20 cellular contexts compared by ENCODE assay signal in genomic region chr11:125328181-125328580, GRCh38.
"Had no signal": no experiment of that assay in that cellular context is flagged by ENCODE, and none has a peak within 500 bp of the region (broad histone marks: within the 10 kb centered on the region; RNA-seq: fewer than 3 reads in every experiment).

No MANE protein-coding gene starts in this region.

- H3K4me1 Mint-ChIP-seq: natural killer cell; stimulated activated naive B cell treated with anti-CD40 and anti-IgM and Interleukin-4, amounts not matched to agents 10 μg/mL and 1 μg/mL and 100 μg/mL, for 72 hours had no signal

- H3K9me3 ChIP-seq: esophagus muscularis mucosa, gastrocnemius medialis, heart right ventricle, ovary, right atrium auricular region, sigmoid colon, stomach, thyroid gland had no signal

- ATAC-seq: effector memory CD8-positive, alpha-beta T cell; gastrocnemius medialis; left lobe of liver; natural killer cell; stimulated activated naive B cell treated with anti-CD40 and anti-IgM and Interleukin-4, amounts not matched to agents 10 μg/mL and 1 μg/mL and 100 μg/mL, for 72 hours had no signal

- H3K9me3 Mint-ChIP-seq: effector memory CD8-positive, alpha-beta T cell; natural killer cell; stimulated activated naive B cell treated with anti-CD40 and anti-IgM and Interleukin-4, amounts not matched to agents 10 μg/mL and 1 μg/mL and 100 μg/mL, for 72 hours; type B pancreatic cell had no signal

- H3K4me3 Mint-ChIP-seq: effector memory CD8-positive, alpha-beta T cell; natural killer cell; stimulated activated naive B cell treated with anti-CD40 and anti-IgM and Interleukin-4, amounts not matched to agents 10 μg/mL and 1 μg/mL and 100 μg/mL, for 72 hours; type B pancreatic cell had no signal

- H3K4me3 ChIP-seq: esophagus muscularis mucosa, gastrocnemius medialis, heart right ventricle, ovary, right atrium auricular region, sigmoid colon, skin epidermis, stomach, thyroid gland had no signal

- H3K36me3 Mint-ChIP-seq: natural killer cell; stimulated activated naive B cell treated with anti-CD40 and anti-IgM and Interleukin-4, amounts not matched to agents 10 μg/mL and 1 μg/mL and 100 μg/mL, for 72 hours; type B pancreatic cell had no signal

- DNase-seq: effector memory CD8-positive, alpha-beta T cell; gastrocnemius medialis; heart right ventricle; hypothalamus; mammary epithelial cell; natural killer cell; sigmoid colon; stimulated activated CD4-positive, alpha-beta T cell treated with anti-CD3 and anti-CD28 coated beads, Interleukin-2, amount 100 ng/mL, for 24 hours; stimulated activated CD4-positive, alpha-beta T cell treated with anti-CD3 and anti-CD28 coated beads, Interleukin-4, amount 100 ng/mL, for 4 hours; stimulated activated naive B cell treated with anti-CD40 and anti-IgM and Interleukin-4, amounts not matched to agents 10 μg/mL and 1 μg/mL and 100 μg/mL, for 72 hours; stomach; substantia nigra; thyroid gland had no signal

- H3K27ac Mint-ChIP-seq: effector memory CD8-positive, alpha-beta T cell; natural killer cell; stimulated activated naive B cell treated with anti-CD40 and anti-IgM and Interleukin-4, amounts not matched to agents 10 μg/mL and 1 μg/mL and 100 μg/mL, for 72 hours; type B pancreatic cell had no signal

- H3K27ac ChIP-seq: epithelial cell of prostate, esophagus muscularis mucosa, gastrocnemius medialis, heart right ventricle, ovary, right atrium auricular region, sigmoid colon, skin epidermis, stomach, thyroid gland had no signal

- H3K27me3 ChIP-seq: esophagus muscularis mucosa, gastrocnemius medialis, ovary, right atrium auricular region, sigmoid colon, stomach, thyroid gland had no signal
